Comparison of ENCODE assay signal across 13 cellular contexts in the genomic region with DNA sequence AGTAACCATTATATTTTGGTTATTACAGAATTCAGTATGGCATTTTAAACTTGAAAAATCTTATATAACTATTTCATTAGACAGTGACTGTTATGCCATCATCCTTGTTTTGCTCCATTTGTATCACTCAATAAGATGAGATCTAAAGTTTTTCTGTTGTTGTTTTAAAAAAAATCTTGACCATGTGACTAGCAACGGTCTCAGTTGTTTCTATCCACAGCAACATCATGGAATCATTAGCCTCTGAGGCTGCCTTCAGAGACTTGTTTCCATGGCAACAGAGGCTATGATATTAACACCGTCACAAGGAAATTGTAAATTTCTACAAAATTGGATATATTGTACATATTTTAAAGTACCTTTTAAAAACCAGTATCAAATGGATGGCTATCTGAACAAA.
DNase-seq lines count a peak whose midpoint lies in the region; TF ChIP-seq lines count a peak whose summit lies in the region.
"Had no signal": no experiment of that assay in that cellular context is flagged by ENCODE, and none has a peak within 500 bp of the region (broad histone marks: within the 10 kb centered on the region; RNA-seq: fewer than 3 reads in every experiment).

No MANE protein-coding gene starts in this region.

- no peak for TF ChIP-seq CTCF in fibroblast of lung (conservative IDR thresholded peaks at IDR 0.05 in 1 of 2, IDR thresholded peaks at IDR 0.05 in 1 of 2; ENCODE audit: low read depth in 1 of 2, low read length in 2 of 2)
- no peak for TF ChIP-seq CTCF in retinal pigment epithelial cell (conservative IDR thresholded peaks at IDR 0.05; ENCODE audit: low read depth, low read length)
- no peak for TF ChIP-seq CTCF in mammary epithelial cell (conservative IDR thresholded peaks at IDR 0.05 in 1 of 2, IDR thresholded peaks at IDR 0.05 in 1 of 2; ENCODE audit: extremely low read depth in 1 of 2, insufficient read depth in 1 of 2, low read depth in 1 of 2, low read length in 2 of 2)

- intact Hi-C loops in mammary epithelial cell (cut with micrococcal nuclease) = no loop called here

- H3K27ac ChIP-seq in fibroblast of lung (ENCODE audit: insufficient read depth, low read length) (peak overlapping the region; percentile 22), mammary epithelial cell (ENCODE audit: insufficient read depth, low read depth, low read length) (no peak overlapping the region)
- H3K27ac ChIP-seq: 22Rv1, coronary artery, stomach had no signal

- CTCF ChIA-PET in mammary epithelial cell (lab: Charles Lee; ENCODE audit: low non-redundant PET) = no interaction called here

- H3K79me2 ChIP-seq in fibroblast of lung (ENCODE audit: control insufficient read depth, insufficient read depth, low read length) = peaks cover 4% of the 10 kb centered on the region
- H3K79me2 ChIP-seq in mammary epithelial cell (ENCODE audit: insufficient read depth, low read length) = peaks cover 80% of the 10 kb centered on the region

- H3K4me3 ChIP-seq in fibroblast of lung (replicated peaks in 1 of 4; ENCODE audit: control extremely low read depth in 1 of 4, insufficient read depth in 1 of 4, low read depth in 3 of 4, low read length in 4 of 4) (no peak overlapping the region), retinal pigment epithelial cell (ENCODE audit: low read length) (no peak overlapping the region), mammary epithelial cell (replicated peaks in 1 of 3; ENCODE audit: insufficient read depth in 1 of 3, low read depth in 2 of 3, low read length in 3 of 3) (no peak overlapping the region)
- H3K4me3 ChIP-seq: coronary artery, stomach had no signal

- no peak overlapping the region for H3K9ac ChIP-seq in fibroblast of lung (ENCODE audit: insufficient read depth, low read length)
- no peak overlapping the region for H3K9ac ChIP-seq in mammary epithelial cell (ENCODE audit: insufficient read depth, low read length)

- BruUV-seq in mammary epithelial cell (replicated peaks; lab: Mats Ljungman, UMichigan) = no TSS peak

- no peaks in the 10 kb centered on the region for H3K36me3 ChIP-seq in fibroblast of lung (ENCODE audit: control insufficient read depth, insufficient read depth, low read length)
- peaks cover 10% of the 10 kb centered on the region for H3K36me3 ChIP-seq in mammary epithelial cell (ENCODE audit: insufficient read depth, low read length)

- dilution Hi-C loops in mammary epithelial cell (cut with HindIII; ENCODE audit: low sequenced_read_pairs) = no loop called here

- in situ Hi-C loops in SK-MEL-5 (cut with HindIII; ENCODE audit: low pct_unique_long_range_greater_than_20kb, low sequenced_read_pairs) = no loop called here
- in situ Hi-C loops in mammary epithelial cell (cut with MboI; ENCODE audit: low sequenced_read_pairs in 2 of 2) = no loop called here

- no peaks in the 10 kb centered on the region for H4K20me1 ChIP-seq in fibroblast of lung (ENCODE audit: control insufficient read depth, extremely low read depth, insufficient read depth, low read length)
- H4K20me1 ChIP-seq in mammary epithelial cell (ENCODE audit: insufficient read depth, low read length) = no peaks in the 10 kb centered on the region

- H3K27me3 ChIP-seq in fibroblast of lung (ENCODE audit: control insufficient read depth, insufficient read depth, low read length) = no peaks in the 10 kb centered on the region
- no peaks in the 10 kb centered on the region for H3K27me3 ChIP-seq in mammary epithelial cell (ENCODE audit: insufficient read depth, low read length)
- H3K27me3 ChIP-seq: stomach had no signal

- DNase-seq in DMS 273 (lab: John Stamatoyannopoulos, UW; ENCODE audit: unreplicated experiment) (peak; percentile 55), DMS 273 treated with DMSO at 0.1 percent for 48 hours (lab: John Stamatoyannopoulos, UW) (no peak), SK-MEL-5 (ENCODE audit: low read depth, low spot score) (peak; percentile 41), fibroblast of lung (ENCODE audit: low read depth in 2 of 2) (peak; percentile 31 to 40), retinal pigment epithelial cell (ENCODE audit: low read depth) (peak; percentile 66), mammary epithelial cell (no peak), NCI-H187 (lab: John Stamatoyannopoulos, UW) (no peak), hepatic stellate cell (ENCODE audit: low spot score) (no peak)
- DNase-seq: MM.1S, naive B cell, stomach had no signal

- H3K4me2 ChIP-seq in fibroblast of lung (ENCODE audit: extremely low read depth, insufficient read depth, low read length) (no peak overlapping the region), mammary epithelial cell (ENCODE audit: insufficient read depth, low read depth, low read length) (no peak overlapping the region)

- WGBS in mammary epithelial cell (ENCODE audit: low coverage, missing lambda C conversion rate) = 80% methylated on average over 2 of the region's 2 CpGs

- H3K9me3 ChIP-seq in fibroblast of lung (ENCODE audit: control insufficient read depth, insufficient read depth, low read depth, low read length) (no peaks in the 10 kb centered on the region), mammary epithelial cell (replicated peaks; ENCODE audit: insufficient read depth, low read length) (no peaks in the 10 kb centered on the region)
- H3K9me3 ChIP-seq: stomach had no signal

- H2AFZ ChIP-seq in fibroblast of lung (ENCODE audit: low read length) (no peak overlapping the region), mammary epithelial cell (ENCODE audit: low read depth, low read length) (no peak overlapping the region)

- H3K4me1 ChIP-seq in fibroblast of lung (ENCODE audit: control insufficient read depth, extremely low read depth, insufficient read depth, low read length) (no peaks in the 10 kb centered on the region), mammary epithelial cell (ENCODE audit: insufficient read depth, low read length) (peaks cover 4% of the 10 kb centered on the region)

Comparison
In these comparisons a context has a peak if more than half of its experiments do, and no peak if none do; other contexts are left out.
1. DNase-seq: peak in DMS 273 (single experiment), SK-MEL-5 (single experiment), fibroblast of lung (2 of 2) and retinal pigment epithelial cell (single experiment); none in DMS 273 treated with DMSO at 0.1 percent for 48 hours (single experiment), mammary epithelial cell (single experiment), NCI-H187 (0 of 2) and hepatic stellate cell (single experiment).